ENCODE assay signal across 8 cellular contexts in the genomic region with DNA sequence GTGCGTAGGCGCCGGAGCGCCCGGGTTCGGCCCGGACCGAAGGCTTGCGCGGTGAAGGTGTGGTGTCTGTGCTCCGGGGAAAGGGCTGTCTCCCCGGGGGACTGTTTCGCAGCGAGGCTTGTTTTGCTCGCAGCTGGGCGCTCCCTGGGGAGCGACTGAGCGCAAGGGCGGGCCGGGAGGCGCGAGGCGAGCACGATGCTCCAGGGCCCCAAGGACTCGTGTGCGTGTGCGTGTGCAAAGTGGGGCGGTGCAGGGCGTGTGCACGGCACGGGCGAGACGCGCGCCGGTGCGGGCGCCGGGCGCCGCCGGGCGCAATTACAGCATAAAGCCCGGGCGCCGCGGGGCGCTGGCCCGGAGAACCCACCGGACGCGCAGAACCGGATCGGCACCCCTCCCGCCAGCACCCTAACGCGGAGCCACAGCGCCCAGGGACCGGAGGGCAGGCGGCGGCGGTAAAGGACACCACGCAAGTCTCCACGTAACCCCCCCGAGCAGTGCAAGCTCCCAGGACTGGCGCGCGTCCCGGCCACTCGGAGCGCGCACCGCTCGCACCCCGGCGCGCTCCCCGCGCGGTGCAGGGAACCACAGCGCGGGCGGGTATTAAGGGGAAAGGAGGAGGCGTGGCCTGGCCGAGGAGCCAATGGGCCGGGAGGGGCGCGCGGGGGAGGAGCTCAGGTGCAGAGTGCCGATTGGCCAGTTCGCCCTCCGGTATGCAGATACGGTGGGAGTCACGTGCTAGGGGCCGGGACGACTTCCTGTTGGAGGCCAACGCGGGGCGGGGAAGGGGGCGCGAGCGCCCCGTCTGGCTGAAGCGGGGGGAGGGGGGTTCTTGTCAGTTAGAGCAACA. TPM values are rescaled to one million over a fixed set of nuclear protein-coding genes. Genes with fewer than 3 reads are reported as not detected.
A peak's percentile ranks its signal among the peaks of the same experiment; 100 is the strongest.
DNase-seq lines count a peak whose midpoint lies in the region; ATAC-seq and TF ChIP-seq lines count a peak whose summit lies in the region.

A gene with protein sequence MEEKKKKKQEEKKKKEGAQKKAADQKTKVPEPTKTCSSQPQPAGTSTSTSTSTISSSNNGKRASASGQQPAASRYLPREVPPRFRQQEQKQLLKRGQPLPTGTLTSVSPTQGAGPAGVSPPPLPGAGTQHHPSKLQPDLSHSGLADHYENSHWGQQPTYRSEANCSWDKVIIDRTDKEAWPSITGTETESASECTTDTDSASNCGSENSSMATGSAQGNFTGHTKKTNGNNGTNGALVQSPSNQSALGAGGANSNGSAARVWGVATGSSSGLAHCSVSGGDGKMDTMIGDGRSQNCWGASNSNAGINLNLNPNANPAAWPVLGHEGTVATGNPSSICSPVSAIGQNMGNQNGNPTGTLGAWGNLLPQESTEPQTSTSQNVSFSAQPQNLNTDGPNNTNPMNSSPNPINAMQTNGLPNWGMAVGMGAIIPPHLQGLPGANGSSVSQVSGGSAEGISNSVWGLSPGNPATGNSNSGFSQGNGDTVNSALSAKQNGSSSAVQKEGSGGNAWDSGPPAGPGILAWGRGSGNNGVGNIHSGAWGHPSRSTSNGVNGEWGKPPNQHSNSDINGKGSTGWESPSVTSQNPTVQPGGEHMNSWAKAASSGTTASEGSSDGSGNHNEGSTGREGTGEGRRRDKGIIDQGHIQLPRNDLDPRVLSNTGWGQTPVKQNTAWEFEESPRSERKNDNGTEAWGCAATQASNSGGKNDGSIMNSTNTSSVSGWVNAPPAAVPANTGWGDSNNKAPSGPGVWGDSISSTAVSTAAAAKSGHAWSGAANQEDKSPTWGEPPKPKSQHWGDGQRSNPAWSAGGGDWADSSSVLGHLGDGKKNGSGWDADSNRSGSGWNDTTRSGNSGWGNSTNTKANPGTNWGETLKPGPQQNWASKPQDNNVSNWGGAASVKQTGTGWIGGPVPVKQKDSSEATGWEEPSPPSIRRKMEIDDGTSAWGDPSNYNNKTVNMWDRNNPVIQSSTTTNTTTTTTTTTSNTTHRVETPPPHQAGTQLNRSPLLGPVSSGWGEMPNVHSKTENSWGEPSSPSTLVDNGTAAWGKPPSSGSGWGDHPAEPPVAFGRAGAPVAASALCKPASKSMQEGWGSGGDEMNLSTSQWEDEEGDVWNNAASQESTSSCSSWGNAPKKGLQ (N-terminal part only) (plus strand): TSS at position 835 of the 847 bp plus-strand sequence. CDS start 45,504 bp downstream, outside the sequence.

- no peak for TF ChIP-seq CTCF in activated CD8-positive, alpha-beta T cell treated with anti-CD3 and anti-CD28 coated beads for 36 hours (IDR thresholded peaks at IDR 0.05)
- TF ChIP-seq CTCF in lower leg skin (IDR thresholded peaks at IDR 0.05): peak in 1 of 3 donors; percentile 29

- peaks cover 6% of the 10 kb centered on the region for H3K27me3 ChIP-seq in CD4-positive, CD25-positive, alpha-beta regulatory T cell (ENCODE audit: control insufficient read depth, insufficient read depth, low read length)
- H3K27me3 ChIP-seq in duodenal mucosa (ENCODE audit: control insufficient read depth in 1 of 2, insufficient read depth in 2 of 2, low read length in 2 of 2): peaks cover 26 to 28% of the 10 kb centered on the region in 2 donors

- peak within 1 kb of the TSS; percentile 99 for H3K4me3 ChIP-seq in CD4-positive, CD25-positive, alpha-beta regulatory T cell (ENCODE audit: low read depth, low read length)
- H3K4me3 ChIP-seq in duodenal mucosa (ENCODE audit: low read depth in 1 of 2, low read length in 2 of 2) (peak within 1 kb of the TSS; percentile 82 to 83), lower leg skin (ENCODE audit: low read depth, poor library complexity, severe bottlenecking) (peak within 1 kb of the TSS; percentile 46)

- peak within 1 kb of the TSS; percentile 55 to 70 for H3K9ac ChIP-seq in duodenal mucosa (ENCODE audit: low read depth in 1 of 2, low read length in 2 of 2)

- peaks cover 40% of the 10 kb centered on the region for H3K4me1 ChIP-seq in CD4-positive, CD25-positive, alpha-beta regulatory T cell (ENCODE audit: control insufficient read depth, insufficient read depth, low read length, poor library complexity, severe bottlenecking)
- H3K4me1 ChIP-seq in duodenal mucosa (ENCODE audit: control insufficient read depth in 1 of 2, insufficient read depth in 2 of 2, low read length in 2 of 2): peaks cover 13 to 20% of the 10 kb centered on the region in 2 donors

- ATAC-seq in CD4-positive, CD25-positive, alpha-beta regulatory T cell (ENCODE audit: low read depth in 2 of 2): peak; percentile 90 to 92
- peak; percentile 79 for ATAC-seq in GM19397 (IDR thresholded peaks at IDR 0.05; ENCODE audit: unreplicated experiment)
- peak; percentile 57 for ATAC-seq in HG03575 (IDR thresholded peaks at IDR 0.05; ENCODE audit: extremely low read depth, insufficient number of reproducible peaks, low FRiP score, unreplicated experiment)
- peak; percentile 92 for ATAC-seq in activated CD8-positive, alpha-beta T cell treated with anti-CD3 and anti-CD28 coated beads for 36 hours

- intact Hi-C loops in activated CD8-positive, alpha-beta T cell treated with anti-CD3 and anti-CD28 coated beads for 36 hours (cut with micrococcal nuclease): no loop called here
- intact Hi-C loops in lower leg skin (cut with DNase I; ENCODE audit: low total_unique reads): no loop called here

- peak within 1 kb of the TSS; percentile 72 for H3K27ac ChIP-seq in CD4-positive, CD25-positive, alpha-beta regulatory T cell (ENCODE audit: insufficient read depth, low read length, poor library complexity, severe bottlenecking)
- H3K27ac ChIP-seq in duodenal mucosa (ENCODE audit: low read depth, low read length): peak within 1 kb of the TSS; percentile 22

- H3K36me3 Mint-ChIP-seq in CD4-positive, CD25-positive, alpha-beta regulatory T cell: no peaks in the 10 kb centered on the region
- H3K36me3 Mint-ChIP-seq in activated CD8-positive, alpha-beta T cell treated with anti-CD3 and anti-CD28 coated beads for 36 hours (ENCODE audit: low read depth): peaks cover 4% of the 10 kb centered on the region

- peak; percentile 99 to 100 (median 100) for DNase-seq in CD4-positive, CD25-positive, alpha-beta regulatory T cell
- DNase-seq in NCI-H82 treated with DMSO at 0.1 percent for 48 hours (lab: John Stamatoyannopoulos, UW; ENCODE audit: unreplicated experiment) (peak; percentile 99), lower leg skin (ENCODE audit: low spot score in 2 of 2) (peak; percentile 100)
- peak; percentile 100 for DNase-seq in activated CD8-positive, alpha-beta T cell treated with anti-CD3 and anti-CD28 coated beads for 36 hours
- DNase-seq in stimulated activated CD4-positive, alpha-beta T cell treated with anti-CD3 and anti-CD28 coated beads, Interleukin-4, amount 100 ng/mL, for 4 hours: peak; percentile 99 to 100

- CTCF ChIA-PET in activated CD8-positive, alpha-beta T cell treated with anti-CD3 and anti-CD28 coated beads for 36 hours (lab: Charles Lee): interaction anchor here (0.7 to 1.8 kb wide), 15 partner anchors 8 to 415 kb away, joined by 3 to 6 read pairs (median 3); no protein-coding TSS in a partner anchor

- H3K4me1 Mint-ChIP-seq in CD4-positive, CD25-positive, alpha-beta regulatory T cell: peaks cover 10 to 46% (median 33%) of the 10 kb centered on the region in 4 donors
- H3K4me1 Mint-ChIP-seq in activated CD8-positive, alpha-beta T cell treated with anti-CD3 and anti-CD28 coated beads for 36 hours (ENCODE audit: low read depth): peaks cover 34% of the 10 kb centered on the region

- H3K27me3 Mint-ChIP-seq in CD4-positive, CD25-positive, alpha-beta regulatory T cell: peaks cover 37% of the 10 kb centered on the region
- H3K27me3 Mint-ChIP-seq in activated CD8-positive, alpha-beta T cell treated with anti-CD3 and anti-CD28 coated beads for 36 hours: peaks cover 7% of the 10 kb centered on the region

- H3K9me3 ChIP-seq in CD4-positive, CD25-positive, alpha-beta regulatory T cell (ENCODE audit: control insufficient read depth in 2 of 2, low read length in 2 of 2): no peaks in the 10 kb centered on the region
- no peaks in the 10 kb centered on the region for H3K9me3 ChIP-seq in duodenal mucosa (ENCODE audit: control insufficient read depth in 1 of 2, low read length in 2 of 2)

- peak in 1 of 2 donors; percentile 100 for TF ChIP-seq POLR2A in lower leg skin (IDR thresholded peaks at IDR 0.05)

- H3K9me3 Mint-ChIP-seq in CD4-positive, CD25-positive, alpha-beta regulatory T cell: peaks cover 0 to 2% (median 0%) of the 10 kb centered on the region in 7 donors
- no peaks in the 10 kb centered on the region for H3K9me3 Mint-ChIP-seq in activated CD8-positive, alpha-beta T cell treated with anti-CD3 and anti-CD28 coated beads for 36 hours

- H3K36me3 ChIP-seq in CD4-positive, CD25-positive, alpha-beta regulatory T cell (ENCODE audit: control insufficient read depth, insufficient read depth, low read length): no peaks in the 10 kb centered on the region
- H3K36me3 ChIP-seq in duodenal mucosa (ENCODE audit: control insufficient read depth in 1 of 2, insufficient read depth in 2 of 2, low read length in 2 of 2): no peaks in the 10 kb centered on the region

- 1% methylated on average over 47 to 48 of the region's 104 CpGs for WGBS in lower leg skin, 2 donors

- H3K4me3 Mint-ChIP-seq in CD4-positive, CD25-positive, alpha-beta regulatory T cell: peak within 1 kb of the TSS; percentile 95 to 100 (median 98)
- H3K4me3 Mint-ChIP-seq in activated CD8-positive, alpha-beta T cell treated with anti-CD3 and anti-CD28 coated beads for 36 hours: peak within 1 kb of the TSS; percentile 85

- POLR2A ChIA-PET in activated CD8-positive, alpha-beta T cell treated with anti-CD3 and anti-CD28 coated beads for 36 hours (lab: Charles Lee): interaction anchor here (0.7 to 2.5 kb wide), 36 partner anchors 10 to 508 kb away, joined by 3 to 11 read pairs (median 4); a partner anchor contains a TSS

- peak within 1 kb of the TSS; percentile 91 to 96 (median 93) for H3K27ac Mint-ChIP-seq in CD4-positive, CD25-positive, alpha-beta regulatory T cell
- peak within 1 kb of the TSS; percentile 90 for H3K27ac Mint-ChIP-seq in activated CD8-positive, alpha-beta T cell treated with anti-CD3 and anti-CD28 coated beads for 36 hours

RNA-seq across cellular contexts. Expression of the gene that starts here (rescaled TPM):
- total RNA-seq in CD4-positive, CD25-positive, alpha-beta regulatory T cell: 77.1 TPM
- polyA plus RNA-seq in CD4-positive, CD25-positive, alpha-beta regulatory T cell: 1 to 10 TPM; 2.3 to 3.1 (median 2.9) TPM
- total RNA-seq in activated CD8-positive, alpha-beta T cell treated with anti-CD3 and anti-CD28 coated beads for 36 hours: 10 to 100 TPM; 26.4 to 26.6 TPM
- 10 to 100 TPM in 1 of 4 donors, 1 to 10 TPM in 3; 5.3 to 15.4 (median 6.8) TPM for total RNA-seq in lower leg skin

Comparison
In these comparisons a context has a peak if more than half of its experiments do, and no peak if none do; other contexts are left out.
1. Peak in every context shown above with its lines: DNase-seq, ATAC-seq, H3K4me3 ChIP-seq and H3K27ac ChIP-seq.
2. H3K4me3 ChIP-seq: peak in every context shown above with its lines; median percentile 99 in CD4-positive, CD25-positive, alpha-beta regulatory T cell; 82 in duodenal mucosa; 46 in lower leg skin.